Comparison of ENCODE assay signal across 19 cellular contexts in the genomic region with DNA sequence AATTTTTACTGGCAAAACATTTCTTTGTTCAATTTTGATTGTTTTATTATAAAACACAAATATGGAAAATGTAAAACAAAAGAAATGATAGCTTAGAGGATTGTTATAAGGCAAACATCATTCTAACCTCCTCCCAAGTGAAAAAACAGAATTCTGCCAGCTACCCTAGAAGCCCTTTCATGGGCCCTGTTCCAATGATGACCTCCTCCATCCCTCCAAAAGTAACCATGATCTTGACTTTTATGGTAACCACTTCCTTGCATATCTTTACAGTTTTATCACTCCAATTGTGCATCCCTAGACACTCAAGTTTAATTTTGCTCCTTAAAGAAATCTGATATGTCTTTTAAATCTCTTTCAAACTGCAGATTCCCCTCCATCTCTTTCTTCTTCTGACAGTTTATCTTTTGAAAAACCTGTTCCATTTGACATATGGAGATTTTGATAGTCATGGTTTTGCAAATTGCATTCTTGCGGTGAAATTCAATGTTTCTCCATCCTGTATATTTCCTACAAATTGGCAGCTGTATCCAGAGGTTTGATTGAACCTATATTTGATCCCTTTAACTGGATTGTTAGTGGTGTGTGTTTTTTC. TPM values are rescaled to one million over a fixed set of nuclear protein-coding genes. Genes with fewer than 3 reads are reported as not detected.
"Had no signal": no experiment of that assay in that cellular context is flagged by ENCODE, and none has a peak within 500 bp of the region (broad histone marks: within the 10 kb centered on the region; RNA-seq: fewer than 3 reads in every experiment).

No MANE protein-coding gene starts in this region.

- H3K4me1 Mint-ChIP-seq: activated B cell treated with CpG ODN at 0.5 μM for 24 hours; natural killer cell; stimulated activated naive B cell treated with anti-CD40 and anti-IgM and Interleukin-4, amounts not matched to agents 10 μg/mL and 1 μg/mL and 100 μg/mL, for 72 hours had no signal

- DNase-seq: activated B cell treated with CpG ODN at 0.5 μM for 24 hours; activated CD8-positive, alpha-beta memory T cell treated with anti-CD3 and anti-CD28 coated beads, Interleukin-2, amount 50 U/mL, for 48 hours; activated CD8-positive, alpha-beta T cell treated with anti-CD3 and anti-CD28 coated beads, Interleukin-2, amount 10 ng/mL, durations not matched to agents 7 days and 5 days; activated gamma-delta T cell; effector memory CD8-positive, alpha-beta T cell; erythroblast; hippocampal formation; kidney; natural killer cell; posterior cingulate gyrus; retina; stimulated activated naive B cell treated with anti-CD40 and anti-IgM and Interleukin-4, amounts not matched to agents 10 μg/mL and 1 μg/mL and 100 μg/mL, for 72 hours had no signal

- H3K27ac ChIP-seq: left lung, neutrophil, tibial nerve, vagina had no signal

- H3K4me3 ChIP-seq: left lung, tibial nerve, vagina had no signal

- H3K9me3 Mint-ChIP-seq: natural killer cell had no signal

- H3K27ac Mint-ChIP-seq: activated B cell treated with CpG ODN at 0.5 μM for 24 hours; activated CD8-positive, alpha-beta T cell treated with anti-CD3 and anti-CD28 coated beads, Interleukin-2, amount 10 ng/mL, durations not matched to agents 7 days and 5 days; activated naive CD4-positive, alpha-beta T cell treated with anti-CD3 and anti-CD28 coated beads, Interleukin-2, amount 50 U/mL, for 72 hours; activated T-cell treated with anti-CD3 and anti-CD28 coated beads, Interleukin-2, amount 50 U/mL, for 72 hours; effector memory CD8-positive, alpha-beta T cell; natural killer cell; stimulated activated naive B cell treated with anti-CD40 and anti-IgM and Interleukin-4, amounts not matched to agents 10 μg/mL and 1 μg/mL and 100 μg/mL, for 72 hours; T-helper 2 cell treated with Interferon-gamma antibody and Interleukin-4, amounts not matched to agents 5 μg/mL and 100 μg/mL, for 36 hours had no signal

- H3K36me3 ChIP-seq: left lung, neutrophil, tibial nerve, vagina had no signal

- H3K4me3 Mint-ChIP-seq: activated B cell treated with CpG ODN at 0.5 μM for 24 hours; activated CD8-positive, alpha-beta T cell treated with anti-CD3 and anti-CD28 coated beads, Interleukin-2, amount 10 ng/mL, durations not matched to agents 7 days and 5 days; activated T-cell treated with anti-CD3 and anti-CD28 coated beads, Interleukin-2, amount 50 U/mL, for 72 hours; effector memory CD8-positive, alpha-beta T cell; natural killer cell; stimulated activated naive B cell treated with anti-CD40 and anti-IgM and Interleukin-4, amounts not matched to agents 10 μg/mL and 1 μg/mL and 100 μg/mL, for 72 hours; T-helper 2 cell treated with Interferon-gamma antibody and Interleukin-4, amounts not matched to agents 5 μg/mL and 100 μg/mL, for 36 hours had no signal

- H3K36me3 Mint-ChIP-seq: activated naive CD4-positive, alpha-beta T cell treated with anti-CD3 and anti-CD28 coated beads, Interleukin-2, amount 50 U/mL, for 72 hours; natural killer cell had no signal

- H3K27me3 ChIP-seq: tibial nerve, vagina had no signal

- ATAC-seq: activated CD8-positive, alpha-beta T cell treated with anti-CD3 and anti-CD28 coated beads, Interleukin-2, amount 10 ng/mL, durations not matched to agents 7 days and 5 days; natural killer cell had no signal

- H3K9me3 ChIP-seq: left lung, neutrophil, vagina had no signal

- H3K4me1 ChIP-seq: tibial nerve, vagina had no signal

RNA-seq across cellular contexts. Expression of gene TNFAIP8L3, which starts 27.0 kb away (rescaled TPM):
- total RNA-seq: activated B cell treated with CpG ODN at 0.5 μM for 24 hours; activated CD8-positive, alpha-beta T cell treated with anti-CD3 and anti-CD28 coated beads, Interleukin-2, amount 10 ng/mL, durations not matched to agents 7 days and 5 days; natural killer cell had no signal
